8 cellular contexts compared by ENCODE assay signal in the genomic region with DNA sequence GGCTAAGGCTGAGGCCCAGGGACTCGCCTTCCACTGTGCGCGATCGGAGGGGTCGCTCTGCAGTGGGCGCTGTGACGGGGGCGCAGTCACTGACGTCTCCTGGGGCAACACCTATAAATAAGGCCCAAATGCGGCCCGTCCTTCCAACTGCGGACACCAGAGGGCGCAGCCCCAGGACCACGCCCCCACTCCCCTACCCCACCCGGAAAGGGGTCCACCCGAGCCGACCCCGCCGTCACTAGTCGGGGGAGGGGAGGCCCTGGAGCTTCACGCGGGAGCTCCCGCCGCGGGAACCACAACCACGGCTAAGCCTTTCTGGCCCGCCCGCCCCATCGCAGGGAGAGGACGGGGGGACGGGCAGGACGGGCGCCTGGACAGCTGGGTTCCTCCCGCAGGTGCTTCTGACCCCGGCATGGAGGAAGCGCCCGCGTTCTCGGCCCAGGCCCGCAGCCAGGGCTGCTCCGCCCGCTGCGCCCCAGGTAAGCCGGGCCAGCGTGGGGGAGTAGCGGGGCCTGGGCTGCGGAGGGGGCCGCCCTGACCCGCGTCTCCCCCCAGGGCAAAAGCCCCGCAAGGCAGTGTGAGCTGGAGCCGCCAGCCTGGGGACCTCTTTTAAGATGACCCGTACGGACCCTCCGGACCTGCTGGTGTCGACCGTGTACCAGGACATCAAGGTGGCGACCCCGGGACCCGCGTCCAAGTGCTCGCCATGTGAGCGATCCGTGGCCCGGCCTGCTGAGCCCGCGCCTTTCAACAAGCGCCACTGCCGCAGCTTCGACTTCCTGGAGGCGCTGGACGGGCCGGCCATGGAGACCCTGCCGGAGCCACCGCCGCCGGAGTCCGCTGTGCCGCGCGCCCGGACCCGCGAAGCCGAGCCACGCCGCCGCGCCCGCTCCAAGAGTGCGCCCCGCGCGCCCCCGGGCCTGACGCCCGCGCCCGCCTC. TPM values are rescaled to one million over a fixed set of nuclear protein-coding genes. Genes with fewer than 3 reads are reported as not detected.
DNase-seq lines count a peak whose midpoint lies in the region; ATAC-seq and TF ChIP-seq lines count a peak whose summit lies in the region.
"Not testable (repeated sequence)": the region's sequence is repeated elsewhere in the genome, so short reads cannot be mapped to it uniquely, and the experiment has no call there.

No MANE protein-coding gene starts in this region.

- not testable (repeated sequence) for H3K27ac Mint-ChIP-seq in CD4-positive, alpha-beta T cell
- H3K27ac Mint-ChIP-seq in central memory CD8-positive, alpha-beta T cell (ENCODE audit: low read depth): peak overlapping the region; percentile 78

- peak; percentile 12 for ATAC-seq in CD4-positive, alpha-beta T cell (ENCODE audit: poor library complexity)
- ATAC-seq in central memory CD8-positive, alpha-beta T cell (replicated peaks; ENCODE audit: extremely low read depth, poor library complexity, severe bottlenecking): not testable (repeated sequence)

- intact Hi-C loops in CD4-positive, alpha-beta T cell (cut with DNase I, micrococcal nuclease): loop anchor here (2.0 to 10.0 kb wide), 3 partner anchors 39 to 191 kb away; a partner anchor contains a TSS

- H3K27ac ChIP-seq in CD4-positive, alpha-beta T cell (ENCODE audit: low read depth, low read length); hepatocyte: not testable (repeated sequence)

- DNase-seq in CD4-positive, alpha-beta T cell: peak; percentile 37 to 69 (median 51)
- DNase-seq in KBM-7 (peak; percentile 49), T-helper 2 cell (peak; percentile 39 to 50 (median 43)), retina (peak; percentile 72)
- DNase-seq in activated T-cell treated with anti-CD3 and anti-CD28 coated beads, Interleukin-2, amount 50 U/mL, for 48 hours: peak; percentile 83
- peak; percentile 47 to 56 for DNase-seq in central memory CD8-positive, alpha-beta T cell (ENCODE audit: low spot score in 2 of 2)
- DNase-seq in hepatocyte (ENCODE audit: low spot score): not testable (repeated sequence)
- peak; percentile 34 for DNase-seq in stimulated activated naive CD4-positive, alpha-beta T cell treated with Interleukin-2 at 50 U/mL for 16 hours (lab: John Stamatoyannopoulos, UW)

- H3K4me2 ChIP-seq in hepatocyte: peak overlapping the region; percentile 97

- 69% methylated on average over 25 of the region's 99 CpGs for WGBS in hepatocyte (ENCODE audit: low lambda C conversion rate, missing lambda C conversion rate)

- POLR2A ChIA-PET in CD4-positive, alpha-beta T cell (lab: Charles Lee): interaction anchor here (1.6 to 2.7 kb wide), 2 partner anchors 36 to 38 kb away, joined by 4 to 11 read pairs; a partner anchor contains a TSS

- H3K4me1 Mint-ChIP-seq in CD4-positive, alpha-beta T cell (ENCODE audit: low read depth): peaks cover 23% of the 10 kb centered on the region
- peaks cover 29% of the 10 kb centered on the region for H3K4me1 Mint-ChIP-seq in central memory CD8-positive, alpha-beta T cell

- TF ChIP-seq CTCF in CD4-positive, alpha-beta T cell (IDR thresholded peaks at IDR 0.05): peak; percentile 65
- TF ChIP-seq CTCF in hepatocyte (IDR thresholded peaks at IDR 0.05; ENCODE audit: poor library complexity): peak; percentile 48

- H4K20me1 ChIP-seq in hepatocyte (ENCODE audit: insufficient read depth, poor library complexity, severe bottlenecking): not testable (repeated sequence)

- H3K27me3 Mint-ChIP-seq in CD4-positive, alpha-beta T cell: peaks cover 30% of the 10 kb centered on the region
- H3K27me3 Mint-ChIP-seq in central memory CD8-positive, alpha-beta T cell: not testable (repeated sequence)

- CTCF ChIA-PET in CD4-positive, alpha-beta T cell (lab: Charles Lee): interaction anchor here (0.7 to 3.2 kb wide), 2 partner anchors 148 to 191 kb away, joined by 3 to 20 read pairs; a partner anchor contains a TSS

- H2AFZ ChIP-seq in hepatocyte: not testable (repeated sequence)

- not testable (repeated sequence) for H3K79me2 ChIP-seq in hepatocyte

- not testable (repeated sequence) for H3K4me3 ChIP-seq in hepatocyte

- not testable (repeated sequence) for H3K36me3 ChIP-seq in hepatocyte (replicated peaks; ENCODE audit: insufficient read depth, low read depth)

- H3K4me3 Mint-ChIP-seq in CD4-positive, alpha-beta T cell: peak overlapping the region; percentile 75
- H3K4me3 Mint-ChIP-seq in central memory CD8-positive, alpha-beta T cell: peak overlapping the region; percentile 90

- not testable (repeated sequence) for H3K9me3 ChIP-seq in CD4-positive, alpha-beta T cell (ENCODE audit: control insufficient read depth, low read length); hepatocyte (ENCODE audit: low read depth)

- H3K36me3 Mint-ChIP-seq in CD4-positive, alpha-beta T cell (ENCODE audit: low read depth): not testable (repeated sequence)
- H3K36me3 Mint-ChIP-seq in central memory CD8-positive, alpha-beta T cell (ENCODE audit: insufficient read depth): peaks cover 46% of the 10 kb centered on the region

- not testable (repeated sequence) for H3K9me3 Mint-ChIP-seq in CD4-positive, alpha-beta T cell; central memory CD8-positive, alpha-beta T cell

- peaks cover 37% of the 10 kb centered on the region for H3K4me1 ChIP-seq in hepatocyte (ENCODE audit: insufficient read depth)

- in situ Hi-C loops in KBM-7 (cut with MboI; ENCODE audit: low pct_unique_long_range_greater_than_20kb, low sequenced_read_pairs): not testable (repeated sequence)

- H3K9me2 ChIP-seq in hepatocyte (replicated peaks; ENCODE audit: insufficient read depth): not testable (repeated sequence)

- H3K27me3 ChIP-seq in CD4-positive, alpha-beta T cell (ENCODE audit: control insufficient read depth, insufficient read depth, low read length): peaks cover 15% of the 10 kb centered on the region
- H3K27me3 ChIP-seq in hepatocyte: not testable (repeated sequence)

RNA-seq across cellular contexts. Expression of a gene that starts 1.8 kb away (rescaled TPM):
- 1 to 10 TPM; 1.1 to 1.2 TPM for total RNA-seq in CD4-positive, alpha-beta T cell
- total RNA-seq in hepatocyte: 2.0 and 3.0 TPM in 2 replicates
- 7.2 and 7.7 TPM in 2 replicates for polyA plus RNA-seq in hepatocyte

RNA-seq across cellular contexts. Expression of a gene that starts 5.1 kb away (rescaled TPM):
- 10 to 100 TPM; 13.6 to 17.8 TPM for total RNA-seq in CD4-positive, alpha-beta T cell
- 101 and 111 TPM in 2 replicates for total RNA-seq in hepatocyte
- polyA plus RNA-seq in hepatocyte: 384 and 390 TPM in 2 replicates

RNA-seq across cellular contexts. Expression of a gene that starts 8.1 kb away (rescaled TPM):
- 1 to 10 TPM; 2.2 to 3.4 TPM for total RNA-seq in CD4-positive, alpha-beta T cell
- total RNA-seq in hepatocyte: 7.9 and 8.5 TPM in 2 replicates
- polyA plus RNA-seq in hepatocyte: 12.7 and 16.9 TPM in 2 replicates

RNA-seq across cellular contexts. Expression of a gene that starts 22.0 kb away (rescaled TPM):
- total RNA-seq in CD4-positive, alpha-beta T cell: 100 to 1,000 TPM; 215 to 220 TPM
- total RNA-seq in hepatocyte: 318 and 372 TPM in 2 replicates
- 508 and 568 TPM in 2 replicates for polyA plus RNA-seq in hepatocyte

RNA-seq across cellular contexts. Expression of a gene that starts 36.3 kb away (rescaled TPM):
- 10 to 100 TPM; 46.4 to 48.5 TPM for total RNA-seq in CD4-positive, alpha-beta T cell
- 67.2 and 72.3 TPM in 2 replicates for total RNA-seq in hepatocyte
- 103 and 110 TPM in 2 replicates for polyA plus RNA-seq in hepatocyte
